Comparison of ENCODE assay signal across 9 cellular contexts in genomic region chr22:28819253-28820096, GRCh38. TPM values are rescaled to one million over a fixed set of nuclear protein-coding genes. Genes with fewer than 3 reads are reported as not detected.
DNase-seq lines count a peak whose midpoint lies in the region; ATAC-seq and TF ChIP-seq lines count a peak whose summit lies in the region.
"Had no signal": no experiment of that assay in that cellular context is flagged by ENCODE, and none has a peak within 500 bp of the region (broad histone marks: within the 10 kb centered on the region; RNA-seq: fewer than 3 reads in every experiment).

No MANE protein-coding gene starts in this region.

- no peak for TF ChIP-seq EP300 in transverse colon (IDR thresholded peaks at IDR 0.05; ENCODE audit: low read depth)

- H3K4me1 ChIP-seq in hepatocyte (ENCODE audit: insufficient read depth) (peaks cover 40% of the 10 kb centered on the region), transverse colon (peaks cover 20 to 72% (median 43%) of the 10 kb centered on the region in 4 donors)

- peak overlapping the region; percentile 53 for H3K27ac Mint-ChIP-seq in activated naive CD4-positive, alpha-beta T cell treated with anti-CD3 and anti-CD28 coated beads, Interleukin-2, amount 50 U/mL, for 24 hours
- H3K27ac Mint-ChIP-seq in activated naive CD4-positive, alpha-beta T cell treated with anti-CD3 and anti-CD28 coated beads for 36 hours: no peak overlapping the region

- peaks cover 71% of the 10 kb centered on the region for H3K4me1 Mint-ChIP-seq in activated naive CD4-positive, alpha-beta T cell treated with anti-CD3 and anti-CD28 coated beads, Interleukin-2, amount 50 U/mL, for 24 hours
- H3K4me1 Mint-ChIP-seq in activated naive CD4-positive, alpha-beta T cell treated with anti-CD3 and anti-CD28 coated beads for 36 hours (ENCODE audit: low read depth): peaks cover 66% of the 10 kb centered on the region

- peaks cover 3% of the 10 kb centered on the region for H3K36me3 Mint-ChIP-seq in activated naive CD4-positive, alpha-beta T cell treated with anti-CD3 and anti-CD28 coated beads, Interleukin-2, amount 50 U/mL, for 24 hours
- peaks cover 15% of the 10 kb centered on the region for H3K36me3 Mint-ChIP-seq in activated naive CD4-positive, alpha-beta T cell treated with anti-CD3 and anti-CD28 coated beads for 36 hours (ENCODE audit: low read depth)

- H3K36me3 ChIP-seq in hepatocyte (replicated peaks; ENCODE audit: insufficient read depth, low read depth) (no peaks in the 10 kb centered on the region), transverse colon (no peaks in the 10 kb centered on the region)

- in situ Hi-C loops in transverse colon (cut with MboI; ENCODE audit: low pct_ligation_motif_present in 1 of 4, low pct_unique_long_range_greater_than_20kb in 1 of 4, low sequenced_read_pairs in 3 of 4): no loop called here

- H3K9me2 ChIP-seq in hepatocyte (replicated peaks; ENCODE audit: insufficient read depth): no peaks in the 10 kb centered on the region

- peak; percentile 52 for ATAC-seq in HG03432 (IDR thresholded peaks at IDR 0.05; ENCODE audit: unreplicated experiment)
- ATAC-seq in HG03521 (IDR thresholded peaks at IDR 0.05; ENCODE audit: unreplicated experiment): no peak

- H4K20me1 ChIP-seq in hepatocyte (ENCODE audit: insufficient read depth, poor library complexity, severe bottlenecking): no peaks in the 10 kb centered on the region

- H3K9me3 Mint-ChIP-seq in activated naive CD4-positive, alpha-beta T cell treated with anti-CD3 and anti-CD28 coated beads, Interleukin-2, amount 50 U/mL, for 24 hours: no peaks in the 10 kb centered on the region
- H3K9me3 Mint-ChIP-seq in activated naive CD4-positive, alpha-beta T cell treated with anti-CD3 and anti-CD28 coated beads for 36 hours: no peaks in the 10 kb centered on the region

- H3K27me3 ChIP-seq in hepatocyte: no peaks in the 10 kb centered on the region
- no peaks in the 10 kb centered on the region for H3K27me3 ChIP-seq in transverse colon

- no peak for TF ChIP-seq CTCF in hepatocyte (IDR thresholded peaks at IDR 0.05; ENCODE audit: poor library complexity)
- no peak for TF ChIP-seq CTCF in transverse colon (IDR thresholded peaks at IDR 0.05)

- no peak for DNase-seq in activated naive CD4-positive, alpha-beta T cell treated with anti-CD3 and anti-CD28 coated beads for 36 hours
- peak; percentile 71 for DNase-seq in hepatocyte (ENCODE audit: low spot score)
- peak; percentile 69 for DNase-seq in transverse colon
- DNase-seq in DMS79 (lab: John Stamatoyannopoulos, UW): no peak
- no peak for DNase-seq in NCI-H128 (lab: John Stamatoyannopoulos, UW; ENCODE audit: unreplicated experiment)
- DNase-seq: stimulated activated CD4-positive, alpha-beta T cell treated with anti-CD3 and anti-CD28 coated beads, Interleukin-1b, Interleukin-23, amount 100 ng/mL, for 48 hours had no signal

- TF ChIP-seq POLR2A in transverse colon (IDR thresholded peaks at IDR 0.05): no peak

- H3K27ac ChIP-seq in hepatocyte: peak overlapping the region; percentile 91
- H3K27ac ChIP-seq in transverse colon: peak overlapping the region; percentile 77 to 89 (median 82)

- H3K79me2 ChIP-seq in hepatocyte: no peaks in the 10 kb centered on the region

- 54% methylated on average over 5 of the region's 5 CpGs for WGBS in hepatocyte (ENCODE audit: low lambda C conversion rate, missing lambda C conversion rate)
- WGBS in transverse colon (ENCODE audit: low coverage in 1 of 2), 2 donors: 35 to 36% methylated on average over 2 to 5 of the region's 5 CpGs

- H3K9me3 ChIP-seq in hepatocyte (ENCODE audit: low read depth): no peaks in the 10 kb centered on the region
- H3K9me3 ChIP-seq in transverse colon: no peaks in the 10 kb centered on the region

- no peak overlapping the region for H3K4me3 Mint-ChIP-seq in activated naive CD4-positive, alpha-beta T cell treated with anti-CD3 and anti-CD28 coated beads, Interleukin-2, amount 50 U/mL, for 24 hours
- no peak overlapping the region for H3K4me3 Mint-ChIP-seq in activated naive CD4-positive, alpha-beta T cell treated with anti-CD3 and anti-CD28 coated beads for 36 hours

- peak overlapping the region; percentile 48 for H3K4me2 ChIP-seq in hepatocyte

- H2AFZ ChIP-seq in hepatocyte: no peak overlapping the region

- H3K27me3 Mint-ChIP-seq in activated naive CD4-positive, alpha-beta T cell treated with anti-CD3 and anti-CD28 coated beads, Interleukin-2, amount 50 U/mL, for 24 hours: no peaks in the 10 kb centered on the region
- no peaks in the 10 kb centered on the region for H3K27me3 Mint-ChIP-seq in activated naive CD4-positive, alpha-beta T cell treated with anti-CD3 and anti-CD28 coated beads for 36 hours (ENCODE audit: low read depth)

- CTCF ChIA-PET in activated naive CD4-positive, alpha-beta T cell treated with anti-CD3 and anti-CD28 coated beads for 36 hours (lab: Charles Lee): interaction anchor here (0.7 to 3.2 kb wide), 4 partner anchors 10 to 106 kb away, joined by 4 to 34 read pairs (median 8); no protein-coding TSS in a partner anchor

- intact Hi-C loops in activated naive CD4-positive, alpha-beta T cell treated with anti-CD3 and anti-CD28 coated beads for 36 hours (cut with micrococcal nuclease): loop anchor here (10.0 kb wide), 2 partner anchors 145 to 375 kb away; partner anchors contain the start of gene TTC28
- intact Hi-C loops in transverse colon (cut with DNase I; ENCODE audit: low total_unique reads): loop anchor here (10.0 kb wide), 1 partner anchor 805 kb away; no protein-coding TSS in a partner anchor

- H3K4me3 ChIP-seq in hepatocyte (no peak overlapping the region), transverse colon (no peak overlapping the region)

RNA-seq across cellular contexts. Expression of gene XBP1, which starts 19.1 kb away (rescaled TPM):
- 100 to 1,000 TPM; 106 to 108 TPM for total RNA-seq in activated naive CD4-positive, alpha-beta T cell treated with anti-CD3 and anti-CD28 coated beads for 36 hours
- total RNA-seq in hepatocyte: 376 and 397 TPM in 2 replicates
- polyA plus RNA-seq in hepatocyte: 330 and 351 TPM in 2 replicates
- 100 to 1,000 TPM in 3 of 4 donors, 10 to 100 TPM in 1; 68.1 to 263 (median 190) TPM for total RNA-seq in transverse colon

RNA-seq across cellular contexts. Expression of gene CCDC117, which starts 47.0 kb away (rescaled TPM):
- 10 to 100 TPM; 28.2 to 28.6 TPM for total RNA-seq in activated naive CD4-positive, alpha-beta T cell treated with anti-CD3 and anti-CD28 coated beads for 36 hours
- total RNA-seq in hepatocyte (40.5 and 41.7 TPM in 2 replicates), transverse colon (10 to 100 TPM; 16.8 to 25.6 (median 20.6) TPM)
- polyA plus RNA-seq in hepatocyte: 16.5 and 17.1 TPM in 2 replicates

Comparison
In these comparisons a context has a peak if more than half of its experiments do, and no peak if none do; other contexts are left out.
1. DNase-seq: peak in hepatocyte (single experiment) and transverse colon (single experiment); none in activated naive CD4-positive, alpha-beta T cell treated with anti-CD3 and anti-CD28 coated beads for 36 hours (single experiment), DMS79 (single experiment) and NCI-H128 (single experiment).